ENCODE assay signal across 8 cellular contexts in genomic region chr6:42452171-42453026, GRCh38. TPM values are rescaled to one million over a fixed set of nuclear protein-coding genes. Genes with fewer than 3 reads are reported as not detected.
DNase-seq lines count a peak whose midpoint lies in the region; ATAC-seq and TF ChIP-seq lines count a peak whose summit lies in the region.

No MANE protein-coding gene starts in this region.

- DNase-seq in AML-193 (lab: John Stamatoyannopoulos, UW): peak; percentile 74 to 85
- DNase-seq in HK-2 (ENCODE audit: unreplicated experiment): peak; percentile 62
- DNase-seq in NT2/D1 (ENCODE audit: low read depth, low spot score): no peak
- peak; percentile 20 for DNase-seq in activated T-cell treated with anti-CD3 and anti-CD28 coated beads, Interleukin-2, amount 50 U/mL, for 4 hours
- no peak for DNase-seq in thoracic aorta (ENCODE audit: low spot score)

- H3K9ac ChIP-seq in NT2/D1 (ENCODE audit: insufficient read length, low read depth): peak overlapping the region; percentile 99
- H3K9ac ChIP-seq in muscle layer of colon (ENCODE audit: low read length): no peak overlapping the region

- H3K36me3 ChIP-seq in NT2/D1 (ENCODE audit: insufficient read depth, insufficient read length, low read length) (no peaks in the 10 kb centered on the region), muscle layer of colon (ENCODE audit: insufficient read depth, low read length) (no peaks in the 10 kb centered on the region), thoracic aorta (no peaks in the 10 kb centered on the region)

- H3K27ac ChIP-seq in muscle layer of colon (ENCODE audit: low read depth, low read length) (peak overlapping the region; percentile 95), thoracic aorta (peak overlapping the region; percentile 76 to 84)

- TF ChIP-seq CTCF in thoracic aorta (IDR thresholded peaks at IDR 0.05): no peak

- H3K9me3 Mint-ChIP-seq in activated T-cell treated with anti-CD3 and anti-CD28 coated beads, Interleukin-2, amount 50 U/mL, for 4 hours: no peaks in the 10 kb centered on the region

- H3K4me3 ChIP-seq in NT2/D1 (ENCODE audit: insufficient read length, low read depth): peak overlapping the region; percentile 83
- peak overlapping the region; percentile 76 to 98 for H3K4me3 ChIP-seq in muscle layer of colon (ENCODE audit: low read depth in 1 of 2, low read length in 2 of 2)
- peak overlapping the region; percentile 83 for H3K4me3 ChIP-seq in thoracic aorta

- no peaks in the 10 kb centered on the region for H3K27me3 Mint-ChIP-seq in activated T-cell treated with anti-CD3 and anti-CD28 coated beads, Interleukin-2, amount 50 U/mL, for 4 hours (ENCODE audit: low read depth)

- H3K4me1 Mint-ChIP-seq in activated T-cell treated with anti-CD3 and anti-CD28 coated beads, Interleukin-2, amount 50 U/mL, for 4 hours (ENCODE audit: low read depth): peaks cover 38% of the 10 kb centered on the region

- peak overlapping the region; percentile 95 for H3K4me3 Mint-ChIP-seq in activated T-cell treated with anti-CD3 and anti-CD28 coated beads, Interleukin-2, amount 50 U/mL, for 4 hours

- H3K9me3 ChIP-seq in NT2/D1 (ENCODE audit: insufficient read depth, low read length) (no peaks in the 10 kb centered on the region), muscle layer of colon (ENCODE audit: low read length) (no peaks in the 10 kb centered on the region), thoracic aorta (no peaks in the 10 kb centered on the region)

- ATAC-seq in GM19035 (IDR thresholded peaks at IDR 0.05; ENCODE audit: unreplicated experiment) (peak; percentile 42), esophagus mucosa (peak; percentile 42), thoracic aorta (ENCODE audit: insufficient number of reproducible peaks, low FRiP score, low read depth) (no peak)
- ATAC-seq in activated T-cell treated with anti-CD3 and anti-CD28 coated beads, Interleukin-2, amount 50 U/mL, for 4 hours: peak; percentile 45 to 53

- peaks cover under 1% of the 10 kb centered on the region for H3K36me3 Mint-ChIP-seq in activated T-cell treated with anti-CD3 and anti-CD28 coated beads, Interleukin-2, amount 50 U/mL, for 4 hours (ENCODE audit: insufficient read depth)

- H3K4me1 ChIP-seq in NT2/D1 (ENCODE audit: insufficient read depth, insufficient read length): no peaks in the 10 kb centered on the region
- H3K4me1 ChIP-seq in muscle layer of colon (ENCODE audit: insufficient read depth, low read length): peaks cover 24% of the 10 kb centered on the region
- H3K4me1 ChIP-seq in thoracic aorta (ENCODE audit: control insufficient read depth in 1 of 2, low read depth in 2 of 2): peaks cover 17 to 36% of the 10 kb centered on the region in 2 donors

- H3K27me3 ChIP-seq in NT2/D1 (ENCODE audit: insufficient read depth, insufficient read length) (no peaks in the 10 kb centered on the region), muscle layer of colon (ENCODE audit: control insufficient read depth in 1 of 2, insufficient read depth in 2 of 2, low read length in 2 of 2) (no peaks in the 10 kb centered on the region), thoracic aorta (replicated peaks; ENCODE audit: insufficient read depth) (no peaks in the 10 kb centered on the region)

RNA-seq across cellular contexts. Expression of gene TRERF1, which starts 0.7 kb away (rescaled TPM):
- 1 to 10 TPM; 8.9 to 9.4 (median 9.0) TPM for total RNA-seq in activated T-cell treated with anti-CD3 and anti-CD28 coated beads, Interleukin-2, amount 50 U/mL, for 4 hours
- 7.3 TPM for total RNA-seq in esophagus mucosa
- total RNA-seq in thoracic aorta: 1 to 10 TPM; 4.6 to 5.0 TPM

Comparison
In these comparisons a context has a peak if more than half of its experiments do, and no peak if none do; other contexts are left out.
1. DNase-seq: peak in AML-193 (2 of 2), HK-2 (single experiment) and activated T-cell treated with anti-CD3 and anti-CD28 coated beads, Interleukin-2, amount 50 U/mL, for 4 hours (single experiment); none in NT2/D1 (single experiment) and thoracic aorta (single experiment).
2. Peak in every context shown above with its lines, with median percentiles within 50 percentile points of each other: H3K4me3 ChIP-seq.